13 cellular contexts compared by ENCODE assay signal in genomic region chr6:136103763-136104311, GRCh38.
DNase-seq lines count a peak whose midpoint lies in the region; ATAC-seq and TF ChIP-seq lines count a peak whose summit lies in the region.
"Had no signal": no experiment of that assay in that cellular context is flagged by ENCODE, and none has a peak within 500 bp of the region (broad histone marks: within the 10 kb centered on the region; RNA-seq: fewer than 3 reads in every experiment).

No MANE protein-coding gene starts in this region.

- intact Hi-C loops in left lung (cut with DNase I): no loop called here

- no peaks in the 10 kb centered on the region for H3K9me3 ChIP-seq in HEK293 (ENCODE audit: control insufficient read depth, insufficient read depth, low read depth, low read length)
- no peaks in the 10 kb centered on the region for H3K9me3 ChIP-seq in esophagus (ENCODE audit: control insufficient read depth in 2 of 2, insufficient read depth in 1 of 2, low read depth in 1 of 2, low read length in 1 of 2)
- H3K9me3 ChIP-seq in left lung: no peaks in the 10 kb centered on the region
- H3K9me3 ChIP-seq: ovary had no signal

- no peaks in the 10 kb centered on the region for H3K4me1 ChIP-seq in HEK293 (ENCODE audit: control insufficient read depth, insufficient read depth, low read length)
- H3K4me1 ChIP-seq in esophagus (ENCODE audit: control insufficient read depth in 2 of 2, insufficient read depth in 2 of 2, low read length in 1 of 2): no peaks in the 10 kb centered on the region
- no peaks in the 10 kb centered on the region for H3K4me1 ChIP-seq in left lung

- H3K36me3 ChIP-seq in HEK293 (ENCODE audit: control insufficient read depth in 2 of 2, insufficient read depth in 1 of 2, low read length in 2 of 2) (no peaks in the 10 kb centered on the region), esophagus (ENCODE audit: control insufficient read depth in 2 of 2, insufficient read depth in 2 of 2, low read length in 1 of 2) (no peaks in the 10 kb centered on the region), left lung (no peaks in the 10 kb centered on the region)
- H3K36me3 ChIP-seq: ovary had no signal

- no peak for TF ChIP-seq CTCF in HEK293 (tag by site-specific recombination; IDR thresholded peaks at IDR 0.05)
- no peak for TF ChIP-seq CTCF in left lung (IDR thresholded peaks at IDR 0.05)
- TF ChIP-seq CTCF in GM20000 (IDR thresholded peaks at IDR 0.05; ENCODE audit: extremely low read depth, missing control alignments): no peak

- POLR2A ChIA-PET in HEK293 (lab: Yijun Ruan, JAX): no interaction called here

- H3K27me3 ChIP-seq in esophagus (ENCODE audit: control insufficient read depth in 1 of 2, insufficient read depth in 2 of 2, low read length in 2 of 2): no peaks in the 10 kb centered on the region
- no peaks in the 10 kb centered on the region for H3K27me3 ChIP-seq in left lung
- H3K27me3 ChIP-seq: ovary had no signal

- CTCF ChIA-PET in HEK293 (lab: Yijun Ruan, JAX): interaction anchor here (1.0 to 1.3 kb wide), 2 partner anchors 13 to 154 kb away, joined by 3 read pairs; no protein-coding TSS in a partner anchor

- no peak overlapping the region for H3K4me3 ChIP-seq in HEK293 (ENCODE audit: low read depth, low read length)
- no peak overlapping the region for H3K4me3 ChIP-seq in esophagus (ENCODE audit: low read depth in 1 of 2, low read length in 2 of 2)
- no peak overlapping the region for H3K4me3 ChIP-seq in left lung
- H3K4me3 ChIP-seq: ovary had no signal

- WGBS in esophagus, 2 donors: 58 to 59% methylated on average over 7 of the region's 7 CpGs

- DNase-seq in left lung: no peak
- peak; percentile 56 for DNase-seq in retina
- no peak for DNase-seq in foreskin melanocyte
- DNase-seq in GM20000 (ENCODE audit: low spot score): no peak
- DNase-seq in NCI-H2107 (lab: John Stamatoyannopoulos, UW): no peak
- DNase-seq: activated CD4-positive, CD25-positive, alpha-beta regulatory T cell; activated naive CD8-positive, alpha-beta T cell treated with anti-CD3 and anti-CD28 coated beads for 36 hours; CD4-positive, CD25-positive, alpha-beta regulatory T cell; MV-4-11 had no signal

- peak; percentile 66 for ATAC-seq in left lung
- no peak for ATAC-seq in activated CD4-positive, CD25-positive, alpha-beta regulatory T cell treated with anti-CD3 and anti-CD28 coated beads, Interleukin-2, amount 50 U/mL, for 24 hours

- H3K27ac ChIP-seq in HEK293 (ENCODE audit: extremely low read depth, low read depth, low read length): no peak overlapping the region
- peak overlapping the region; percentile 70 to 76 for H3K27ac ChIP-seq in esophagus (ENCODE audit: low read depth in 2 of 2, low read length in 1 of 2)
- peak overlapping the region in 1 of 2 donors; percentile 6 for H3K27ac ChIP-seq in left lung

TF ChIP-seq in HEK293, 187 proteins besides CTCF, POLR2A, EP300 and RAD21:
- TF ChIP-seq ZNF10 (tag by site-specific recombination; IDR thresholded peaks at IDR 0.05) (no peak), ZNF558 (tag by site-specific recombination; IDR thresholded peaks at IDR 0.05) (no peak), ZNF677 (tag by site-specific recombination; IDR thresholded peaks at IDR 0.05) (peak; percentile 81), ZNF776 (tag by site-specific recombination; IDR thresholded peaks at IDR 0.05; ENCODE audit: borderline replicate concordance) (no peak), ZNF354C (tag by site-specific recombination; IDR thresholded peaks at IDR 0.05; ENCODE audit: borderline replicate concordance, low read depth) (no peak), ZNF544 (tag by site-specific recombination; IDR thresholded peaks at IDR 0.05) (no peak), HOXC10 (CRISPR knock-in tag; IDR thresholded peaks at IDR 0.05) (no peak)
TF ChIP-seq in HEK293: peak in this region for 1.
